In genomic region chr15:75523011-75523410, GRCh38 we compare ENCODE assay signal across 24 cellular contexts. TPM values are rescaled to one million over a fixed set of nuclear protein-coding genes. Genes with fewer than 3 reads are reported as not detected.
DNase-seq lines count a peak whose midpoint lies in the region; ATAC-seq, FAIRE-seq and TF ChIP-seq lines count a peak whose summit lies in the region.
"Had no signal": no experiment of that assay in that cellular context is flagged by ENCODE, and none has a peak within 500 bp of the region (broad histone marks: within the 10 kb centered on the region; RNA-seq: fewer than 3 reads in every experiment).

No MANE protein-coding gene starts in this region.

- ATAC-seq in HCT116, result no peak
- no peak for ATAC-seq in T-helper 17 cell
- ATAC-seq: Right ventricle myocardium inferior had no signal

- H3K36me3 Mint-ChIP-seq in astrocyte (ENCODE audit: low read depth, unreplicated experiment) (peaks cover 13% of the 10 kb centered on the region), T-helper 17 cell (ENCODE audit: low read depth) (peaks cover 11% of the 10 kb centered on the region)
- H3K36me3 Mint-ChIP-seq in CD4-positive, alpha-beta memory T cell, result peaks cover 47 to 57% of the 10 kb centered on the region in 2 donors

- H3K4me1 Mint-ChIP-seq in astrocyte (ENCODE audit: low read depth, unreplicated experiment), result peaks cover 2% of the 10 kb centered on the region
- peaks cover 3% of the 10 kb centered on the region for H3K4me1 Mint-ChIP-seq in T-helper 17 cell
- H3K4me1 Mint-ChIP-seq in CD4-positive, alpha-beta memory T cell, result peaks cover 0 to 2% (median 0%) of the 10 kb centered on the region in 4 donors

- H3K4me3 ChIP-seq in A673 (ENCODE audit: low read depth, low read length, poor library complexity, severe bottlenecking) (no peak overlapping the region), HCT116 (replicated peaks in 1 of 2; ENCODE audit: low read depth in 1 of 2, low read length in 2 of 2) (no peak overlapping the region), astrocyte (ENCODE audit: insufficient read depth, low read depth, low read length) (no peak overlapping the region), fibroblast of villous mesenchyme (ENCODE audit: low read depth, low read length) (no peak overlapping the region)
- no peak overlapping the region for H3K4me3 ChIP-seq in CD4-positive, alpha-beta memory T cell (ENCODE audit: low read length in 2 of 2)
- H3K4me3 ChIP-seq: MG63 had no signal

- no peaks in the 10 kb centered on the region for H3K9me3 ChIP-seq in A673 (ENCODE audit: low read depth, low read length, poor library complexity, severe bottlenecking)
- no peaks in the 10 kb centered on the region for H3K9me3 ChIP-seq in HCT116 (ENCODE audit: control insufficient read depth in 1 of 2, insufficient read depth in 1 of 2, low read depth in 1 of 2, low read length in 2 of 2)
- no peaks in the 10 kb centered on the region for H3K9me3 ChIP-seq in astrocyte (ENCODE audit: insufficient read depth, low read depth, low read length)
- no peaks in the 10 kb centered on the region for H3K9me3 ChIP-seq in T-helper 17 cell (ENCODE audit: control insufficient read depth, low read length, poor library complexity, severe bottlenecking)
- H3K9me3 ChIP-seq in CD4-positive, alpha-beta memory T cell (ENCODE audit: control insufficient read depth in 1 of 2, low read length in 2 of 2), result no peaks in the 10 kb centered on the region
- H3K9me3 ChIP-seq: MG63 had no signal

- TF ChIP-seq POLR2A in HCT116 (IDR thresholded peaks at IDR 0.05; ENCODE audit: borderline replicate concordance, extremely low read depth, insufficient read depth, insufficient read length), result no peak

- RAD21 ChIA-PET in HCT116 (lab: Charles Lee; ENCODE audit: low non-redundant PET in 1 of 2, low total read pairs in 2 of 2, uncharacterized antibody in 2 of 2, unreplicated experiment in 2 of 2), result no interaction called here

- H3K9me3 Mint-ChIP-seq in astrocyte (ENCODE audit: unreplicated experiment), result no peaks in the 10 kb centered on the region
- no peaks in the 10 kb centered on the region for H3K9me3 Mint-ChIP-seq in CD4-positive, alpha-beta memory T cell
- H3K9me3 Mint-ChIP-seq: IgD-negative memory B cell had no signal

- intact Hi-C loops in A673 (cut with micrococcal nuclease; ENCODE audit: unreplicated experiment) (no loop called here), HCT116 (cut with micrococcal nuclease) (no loop called here)
- intact Hi-C loops in CD4-positive, alpha-beta memory T cell (cut with micrococcal nuclease), result no loop called here

- peak overlapping the region; percentile 43 for H3K27ac ChIP-seq in A673 (ENCODE audit: low read depth, low read length, poor library complexity, severe bottlenecking)
- H3K27ac ChIP-seq in HCT116 (ENCODE audit: low read depth, low read length), result no peak overlapping the region
- H3K27ac ChIP-seq in astrocyte (ENCODE audit: low read depth, low read length), result no peak overlapping the region
- no peak overlapping the region for H3K27ac ChIP-seq in CD4-positive, alpha-beta memory T cell (ENCODE audit: low read depth, low read length)
- H3K27ac ChIP-seq: C4-2B had no signal

- H2AFZ ChIP-seq in HCT116 (ENCODE audit: low read depth, low read length, poor library complexity, severe bottlenecking) (no peak overlapping the region), astrocyte (ENCODE audit: low read depth, low read length) (no peak overlapping the region)

- H3K79me2 ChIP-seq in HCT116 (ENCODE audit: insufficient read depth, low read length), result no peaks in the 10 kb centered on the region
- peaks cover 14% of the 10 kb centered on the region for H3K79me2 ChIP-seq in astrocyte (ENCODE audit: insufficient read depth, low read length)

- TF ChIP-seq CTCF in A673 (conservative IDR thresholded peaks at IDR 0.05; ENCODE audit: low read depth, low read length), result no peak
- TF ChIP-seq CTCF in HCT116 (IDR thresholded peaks at IDR 0.05 in 2 of 3, conservative IDR thresholded peaks at IDR 0.05 in 1 of 3; ENCODE audit: borderline replicate concordance in 1 of 3, insufficient read depth in 1 of 3, low read depth in 2 of 3, low read length in 2 of 3), result no peak
- TF ChIP-seq CTCF in astrocyte (IDR thresholded peaks at IDR 0.05; ENCODE audit: insufficient read depth, low read depth, low read length), result no peak
- TF ChIP-seq CTCF in fibroblast of villous mesenchyme (IDR thresholded peaks at IDR 0.05; ENCODE audit: insufficient read depth, low read depth, low read length), result no peak

- H3K4me3 Mint-ChIP-seq in astrocyte (ENCODE audit: unreplicated experiment) (no peak overlapping the region), T-helper 17 cell (no peak overlapping the region)
- H3K4me3 Mint-ChIP-seq in CD4-positive, alpha-beta memory T cell, result no peak overlapping the region
- H3K4me3 Mint-ChIP-seq: IgD-negative memory B cell had no signal

- DNase-seq in A673 (ENCODE audit: low spot score) (no peak), HCT116 (ENCODE audit: low read depth, low spot score) (no peak), astrocyte (ENCODE audit: low read depth) (no peak), fibroblast of villous mesenchyme (ENCODE audit: low read depth) (peak; percentile 29), T-helper 17 cell (no peak)
- DNase-seq in CD4-positive, alpha-beta memory T cell, result no peak
- DNase-seq in effector CD4-positive, alpha-beta T cell, result no peak
- DNase-seq: ACHN; AML-193; DMS79 treated with DMSO at 0.1 percent for 48 hours; H7; Kasumi-1; MG63; NCI-H1048; NCI-H1436; NCI-H2029; NCI-H2171 treated with DMSO at 0.1 percent for 48 hours; NCI-H446 treated with DMSO at 0.1 percent for 48 hours; NK-92 treated with Interleukin-12 subunit alpha and Interleukin-12 subunit beta, amount 100 ng/mL, for 24 hours had no signal

- FAIRE-seq in astrocyte (lab: Jason Lieb, UNC), result no peak
- FAIRE-seq: HTR-8/SVneo, RCC 7860 had no signal

- POLR2A ChIA-PET in A673 (lab: Charles Lee; ENCODE audit: low non-redundant PET), result no interaction called here
- POLR2A ChIA-PET in HCT116 (lab: Charles Lee), result interaction anchor here (1.0 kb wide), 1 partner anchor 10 kb away, joined by 3 read pairs; no protein-coding TSS in a partner anchor
- POLR2A ChIA-PET in CD4-positive, alpha-beta memory T cell (lab: Charles Lee; ENCODE audit: partially characterized antibody), result no interaction called here

- H3K9ac ChIP-seq in HCT116 (ENCODE audit: low read length) (no peak overlapping the region), astrocyte (ENCODE audit: low read length) (no peak overlapping the region)

- peak overlapping the region; percentile 53 for H3K27ac Mint-ChIP-seq in astrocyte (ENCODE audit: unreplicated experiment)
- H3K27ac Mint-ChIP-seq in T-helper 17 cell, result no peak overlapping the region
- peak overlapping the region in 1 of 7 donors; percentile 17 for H3K27ac Mint-ChIP-seq in CD4-positive, alpha-beta memory T cell
- H3K27ac Mint-ChIP-seq: IgD-negative memory B cell had no signal

- no TSS peak for BruUV-seq in A673 (replicated peaks; lab: Mats Ljungman, UMichigan)
- no TSS peak for BruUV-seq in HCT116 (replicated peaks; lab: Mats Ljungman, UMichigan)

- H3K36me3 ChIP-seq in A673 (ENCODE audit: insufficient read depth, low read length, poor library complexity, severe bottlenecking) (peaks cover 53% of the 10 kb centered on the region), HCT116 (ENCODE audit: control insufficient read depth in 1 of 2, insufficient read depth in 2 of 2, low read length in 2 of 2) (peaks cover 5 to 14% of the 10 kb centered on the region in 2 experiments), astrocyte (ENCODE audit: insufficient read depth, low read length) (peaks cover 47% of the 10 kb centered on the region)
- peaks cover 39% of the 10 kb centered on the region for H3K36me3 ChIP-seq in CD4-positive, alpha-beta memory T cell (ENCODE audit: insufficient read depth, low read length)

- CTCF ChIA-PET in A673 (lab: Charles Lee) (no interaction called here), HCT116 (lab: Charles Lee) (interaction anchor here (1.3 kb wide), 1 partner anchor 9 kb away, joined by 4 read pairs; no protein-coding TSS in a partner anchor)
- CTCF ChIA-PET in CD4-positive, alpha-beta memory T cell (lab: Charles Lee; ENCODE audit: partially characterized antibody), result no interaction called here

- H3K4me2 ChIP-seq in HCT116 (ENCODE audit: low read length) (no peak overlapping the region), astrocyte (ENCODE audit: low read length) (no peak overlapping the region)

- H4K20me1 ChIP-seq in HCT116 (ENCODE audit: insufficient read depth) (no peaks in the 10 kb centered on the region), astrocyte (ENCODE audit: insufficient read depth, low read length) (peaks cover 32% of the 10 kb centered on the region)

- no peak for TF ChIP-seq RAD21 in HCT116 (IDR thresholded peaks at IDR 0.05; ENCODE audit: low read depth)

- no peaks in the 10 kb centered on the region for H3K9me2 ChIP-seq in HCT116 (ENCODE audit: insufficient read depth)

- H3K27me3 Mint-ChIP-seq in astrocyte (ENCODE audit: low read depth, unreplicated experiment) (no peaks in the 10 kb centered on the region), T-helper 17 cell (no peaks in the 10 kb centered on the region)
- H3K27me3 Mint-ChIP-seq in CD4-positive, alpha-beta memory T cell, result no peaks in the 10 kb centered on the region
- H3K27me3 Mint-ChIP-seq: IgD-negative memory B cell had no signal

- H3K4me1 ChIP-seq in A673 (ENCODE audit: insufficient read depth, low read length, poor library complexity, severe bottlenecking) (no peaks in the 10 kb centered on the region), HCT116 (ENCODE audit: control insufficient read depth in 1 of 2, insufficient read depth in 2 of 2, low read length in 2 of 2) (peaks cover 0 to 4% of the 10 kb centered on the region in 2 experiments; a peak in 1 of 4 replicates), astrocyte (ENCODE audit: insufficient read depth, low read length) (peaks cover 2% of the 10 kb centered on the region)
- no peaks in the 10 kb centered on the region for H3K4me1 ChIP-seq in CD4-positive, alpha-beta memory T cell (ENCODE audit: insufficient read depth, low read length)

- no peaks in the 10 kb centered on the region for H3K27me3 ChIP-seq in A673 (replicated peaks; ENCODE audit: insufficient read depth, low read depth, low read length, poor library complexity)
- H3K27me3 ChIP-seq in HCT116 (ENCODE audit: insufficient read depth, low read length), result no peaks in the 10 kb centered on the region
- H3K27me3 ChIP-seq in astrocyte (ENCODE audit: insufficient read depth, low read length), result no peaks in the 10 kb centered on the region
- no peaks in the 10 kb centered on the region for H3K27me3 ChIP-seq in CD4-positive, alpha-beta memory T cell (ENCODE audit: insufficient read depth, low read length)
- H3K27me3 ChIP-seq: MG63 had no signal

TF ChIP-seq in HCT116, 20 proteins besides CTCF, POLR2A, EP300 and RAD21 (continues in another document):
- no peak for TF ChIP-seq JUND (IDR thresholded peaks at IDR 0.05)
- TF ChIP-seq SRF (IDR thresholded peaks at IDR 0.05; ENCODE audit: low read depth), result no peak
- TF ChIP-seq SP1 (IDR thresholded peaks at IDR 0.05; ENCODE audit: low read depth), result no peak
- TF ChIP-seq CEBPB (IDR thresholded peaks at IDR 0.05; ENCODE audit: low read depth), result peak; percentile 47

RNA-seq across cellular contexts. Expression of gene PTPN9, which starts 56.1 kb away (rescaled TPM):
- total RNA-seq in A673 (2021) (60.9 and 64.9 TPM in 2 replicates), HCT116 (2021; ENCODE audit: unreplicated experiment) (21.1 TPM), astrocyte (34.7 and 37.5 TPM in 2 replicates), fibroblast of villous mesenchyme (23.5 and 32.4 TPM in 2 replicates), T-helper 17 cell (10 to 100 TPM; 19.8 to 21.6 TPM)
- polyA plus RNA-seq in HCT116 (2012), result 18.3 and 19.8 TPM in 2 replicates
- total RNA-seq in CD4-positive, alpha-beta memory T cell, result 10 to 100 TPM; 15.9 to 16.6 TPM
- polyA plus RNA-seq in CD4-positive, alpha-beta memory T cell, result 10 to 100 TPM; 26.5 to 31.7 TPM
